Comparison of ENCODE assay signal across 9 cellular contexts in genomic region chr9:37966443-37967271, GRCh38.
DNase-seq lines count a peak whose midpoint lies in the region; ATAC-seq and TF ChIP-seq lines count a peak whose summit lies in the region.
"Had no signal": no experiment of that assay in that cellular context is flagged by ENCODE, and none has a peak within 500 bp of the region (broad histone marks: within the 10 kb centered on the region; RNA-seq: fewer than 3 reads in every experiment).

No MANE protein-coding gene starts in this region.

- peak overlapping the region in 4 of 5 experiments; percentile 61 to 93 (median 69) for H3K27ac Mint-ChIP-seq in brain

- H3K27ac ChIP-seq in right lobe of liver (peak overlapping the region in 1 of 3 donors; percentile 38), vagina (peak overlapping the region; percentile 12)

- 64% methylated on average over 5 of the region's 9 CpGs for WGBS in right lobe of liver (ENCODE audit: insufficient coverage, low coverage, low lambda C conversion rate, missing lambda C conversion rate)

- peaks cover 3% of the 10 kb centered on the region for H3K27me3 Mint-ChIP-seq in brain

- DNase-seq in NCI-H1417 (lab: John Stamatoyannopoulos, UW) (peak in 2 of 3 experiments; percentile 23 to 70), NCI-H1417 treated with DMSO at 0.1 percent for 48 hours (lab: John Stamatoyannopoulos, UW) (no peak), right lobe of liver (peak in 2 of 3 donors; percentile 13 to 20), vagina (ENCODE audit: extremely low spot score in 2 of 2) (no peak)
- DNase-seq: stimulated activated CD4-positive, alpha-beta T cell treated with anti-CD3 and anti-CD28 coated beads, Interleukin-12 subunit alpha, Interleukin-12 subunit beta, amount 100 ng/mL, for 4 hours had no signal

- no peak overlapping the region for H3K4me3 ChIP-seq in right lobe of liver
- H3K4me3 ChIP-seq in vagina, result no peak overlapping the region

- peaks cover 24% of the 10 kb centered on the region for H3K4me1 Mint-ChIP-seq in brain

- peaks cover 0 to 4% (median 0%) of the 10 kb centered on the region in 5 experiments for H3K9me3 Mint-ChIP-seq in brain

- no peak overlapping the region for H3K4me3 Mint-ChIP-seq in brain

- peaks cover 0 to 5% (median 0%) of the 10 kb centered on the region in 4 donors for H3K36me3 ChIP-seq in right lobe of liver
- no peaks in the 10 kb centered on the region for H3K36me3 ChIP-seq in vagina

- H3K9me3 ChIP-seq in right lobe of liver, result no peaks in the 10 kb centered on the region
- H3K9me3 ChIP-seq in vagina, result no peaks in the 10 kb centered on the region

- ATAC-seq in right lobe of liver (peak in 3 of 4 donors; percentile 7 to 26 (median 23)), HG03045 (IDR thresholded peaks at IDR 0.05; ENCODE audit: unreplicated experiment) (no peak), HG03520 (IDR thresholded peaks at IDR 0.05; ENCODE audit: unreplicated experiment) (no peak), GM21381 (IDR thresholded peaks at IDR 0.05; ENCODE audit: unreplicated experiment) (no peak)

- H3K4me1 ChIP-seq in right lobe of liver (peaks cover 0 to 29% (median 7%) of the 10 kb centered on the region in 4 donors), vagina (peaks cover 70% of the 10 kb centered on the region)

- intact Hi-C loops in right lobe of liver (cut with DNase I), result no loop called here
- intact Hi-C loops in vagina (cut with DNase I), result no loop called here

- H3K36me3 Mint-ChIP-seq in brain, result no peaks in the 10 kb centered on the region

- TF ChIP-seq CTCF in brain (conservative IDR thresholded peaks at IDR 0.05) (no peak), right lobe of liver (IDR thresholded peaks at IDR 0.05) (no peak), vagina (IDR thresholded peaks at IDR 0.05) (no peak)

- TF ChIP-seq POLR2A in right lobe of liver (IDR thresholded peaks at IDR 0.05) (no peak), vagina (IDR thresholded peaks at IDR 0.05) (no peak)

- no peaks in the 10 kb centered on the region for H3K27me3 ChIP-seq in right lobe of liver
- H3K27me3 ChIP-seq in vagina, result no peaks in the 10 kb centered on the region

Comparison
In these comparisons a context has a peak if more than half of its experiments do, and no peak if none do; other contexts are left out.
1. DNase-seq: peak in NCI-H1417 (2 of 3) and right lobe of liver (2 of 3); none in NCI-H1417 treated with DMSO at 0.1 percent for 48 hours (single experiment) and vagina (0 of 2).
2. ATAC-seq: peak in right lobe of liver (3 of 4); none in HG03045 (single experiment), HG03520 (single experiment) and GM21381 (single experiment).